20 cellular contexts compared by ENCODE assay signal in the genomic region with DNA sequence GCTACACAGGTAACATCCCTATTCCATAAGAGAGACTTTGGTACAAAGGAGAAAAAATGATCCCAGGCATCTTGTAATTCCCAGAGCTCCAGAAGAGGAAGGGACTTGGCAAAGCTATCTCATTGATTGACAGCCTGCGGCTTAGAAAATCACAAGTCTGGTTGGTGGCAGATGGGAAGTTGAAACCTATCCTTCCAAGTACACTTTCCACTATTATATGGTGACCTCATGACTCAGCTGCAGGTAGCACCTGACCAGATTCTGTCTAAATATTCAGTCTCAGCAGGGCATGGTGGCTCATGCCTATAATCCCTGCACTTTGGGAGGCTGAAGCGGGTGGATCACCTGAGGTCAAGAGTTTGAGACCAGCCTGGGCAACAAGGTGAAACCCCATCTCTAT.
"Had no signal": no experiment of that assay in that cellular context is flagged by ENCODE, and none has a peak within 500 bp of the region (broad histone marks: within the 10 kb centered on the region; RNA-seq: fewer than 3 reads in every experiment).

No MANE protein-coding gene starts in this region.

- H3K27ac Mint-ChIP-seq: endodermal cell; natural killer cell treated with Interleukin-12 subunit alpha and Interleukin-12 subunit beta and Interleukin-15 and Interleukin-18, amount 100 ng/mL, for 72 hours; neural progenitor cell had no signal

- H3K27me3 ChIP-seq: heart left ventricle, neural progenitor cell, ovary, right atrium auricular region, sigmoid colon, upper lobe of left lung, uterus had no signal

- H3K36me3 ChIP-seq: heart left ventricle, neural progenitor cell, ovary, right atrium auricular region, sigmoid colon, upper lobe of left lung, uterus had no signal

- ATAC-seq: heart left ventricle; left colon; left ventricle myocardium superior; natural killer cell treated with Interleukin-12 subunit alpha and Interleukin-12 subunit beta and Interleukin-15 and Interleukin-18, amount 100 ng/mL, for 72 hours had no signal

- H3K27ac ChIP-seq: heart left ventricle, neural progenitor cell, ovary, right atrium auricular region, sigmoid colon, upper lobe of left lung, uterus had no signal

- H3K4me3 ChIP-seq: heart left ventricle, lung, neural progenitor cell, ovary, right atrium auricular region, sigmoid colon, skin epidermis, upper lobe of left lung, uterus had no signal

- H3K9me3 ChIP-seq: heart left ventricle, ovary, right atrium auricular region, sigmoid colon, upper lobe of left lung, uterus had no signal

- H3K4me3 Mint-ChIP-seq: endodermal cell; natural killer cell treated with Interleukin-12 subunit alpha and Interleukin-12 subunit beta and Interleukin-15 and Interleukin-18, amount 100 ng/mL, for 72 hours; neural progenitor cell had no signal

- H3K9me3 Mint-ChIP-seq: endodermal cell; natural killer cell treated with Interleukin-12 subunit alpha and Interleukin-12 subunit beta and Interleukin-15 and Interleukin-18, amount 100 ng/mL, for 72 hours had no signal

- H3K36me3 Mint-ChIP-seq: natural killer cell treated with Interleukin-12 subunit alpha and Interleukin-12 subunit beta and Interleukin-15 and Interleukin-18, amount 100 ng/mL, for 72 hours had no signal

- H3K27me3 Mint-ChIP-seq: natural killer cell treated with Interleukin-12 subunit alpha and Interleukin-12 subunit beta and Interleukin-15 and Interleukin-18, amount 100 ng/mL, for 72 hours had no signal

- DNase-seq: effector CD4-positive, alpha-beta T cell; endodermal cell; heart left ventricle; hippocampal formation; left colon; left ventricle myocardium superior; mesenchymal stem cell; midbrain; nucleus accumbens; ovary; sigmoid colon; stimulated activated CD4-positive, alpha-beta T cell treated with anti-CD3 and anti-CD28 coated beads, Interleukin-12 subunit alpha, Interleukin-12 subunit beta, amount 100 ng/mL, for 4 hours; stimulated activated naive CD4-positive, alpha-beta T cell treated with Interleukin-2 at 50 U/mL for 16 hours; upper lobe of left lung; uterus had no signal
